ENCODE assay signal across 29 cellular contexts in genomic region chr16:69496376-69496775, GRCh38.
"Had no signal": no experiment of that assay in that cellular context is flagged by ENCODE, and none has a peak within 500 bp of the region (broad histone marks: within the 10 kb centered on the region; RNA-seq: fewer than 3 reads in every experiment).

No MANE protein-coding gene starts in this region.

- H3K27ac ChIP-seq: body of pancreas, breast epithelium, SJSA1, WERI-Rb-1 had no signal

- H3K9me3 ChIP-seq: adrenal gland, body of pancreas, breast epithelium had no signal

- H3K27me3 Mint-ChIP-seq: activated CD4-positive, alpha-beta T cell treated with anti-CD3 and anti-CD28 coated beads, Interleukin-2, amount 10 ng/mL, durations not matched to agents 24 days and 14 days; activated T-cell treated with anti-CD3 and anti-CD28 coated beads, Interleukin-2, amount 50 U/mL, for 24 hours had no signal

- H3K36me3 Mint-ChIP-seq: activated naive CD4-positive, alpha-beta T cell treated with anti-CD3 and anti-CD28 coated beads, Interleukin-2, amount 50 U/mL, for 72 hours had no signal

- H3K36me3 ChIP-seq: adrenal gland, breast epithelium, MG63, SJSA1, WERI-Rb-1 had no signal

- H3K27ac Mint-ChIP-seq: activated CD4-positive, alpha-beta T cell treated with anti-CD3 and anti-CD28 coated beads, Interleukin-2, amount 10 ng/mL, durations not matched to agents 24 days and 14 days; activated CD8-positive, alpha-beta T cell treated with anti-CD3 and anti-CD28 coated beads for 36 hours; activated naive CD4-positive, alpha-beta T cell treated with anti-CD3 and anti-CD28 coated beads for 36 hours; activated naive CD4-positive, alpha-beta T cell treated with anti-CD3 and anti-CD28 coated beads, Interleukin-2, amount 50 U/mL, for 72 hours; activated T-cell treated with anti-CD3 and anti-CD28 coated beads, Interleukin-2, amount 50 U/mL, for 24 hours; activated T-helper 1 cell treated with anti-CD3 and anti-CD28 coated beads, Interleukin-12 subunit alpha, Interleukin-12 subunit beta, Interleukin-2, Interleukin-4 antibody, amounts not matched to agents 30 ng/mL and 10 ng/mL and 1 ng/mL, durations not matched to agents 14 hours and 24 hours and 36 hours had no signal

- ATAC-seq: activated CD8-positive, alpha-beta T cell treated with anti-CD3 and anti-CD28 coated beads for 36 hours; activated naive CD4-positive, alpha-beta T cell treated with anti-CD3 and anti-CD28 coated beads, Interleukin-2, amount 50 U/mL, for 72 hours; body of pancreas had no signal

- H3K4me1 ChIP-seq: body of pancreas, breast epithelium, SJSA1 had no signal

- H3K9me3 Mint-ChIP-seq: activated CD4-positive, alpha-beta T cell treated with anti-CD3 and anti-CD28 coated beads, Interleukin-2, amount 10 ng/mL, durations not matched to agents 24 days and 14 days; activated CD8-positive, alpha-beta T cell treated with anti-CD3 and anti-CD28 coated beads for 36 hours; activated naive CD4-positive, alpha-beta T cell treated with anti-CD3 and anti-CD28 coated beads for 36 hours; activated naive CD4-positive, alpha-beta T cell treated with anti-CD3 and anti-CD28 coated beads, Interleukin-2, amount 50 U/mL, for 72 hours; activated T-cell treated with anti-CD3 and anti-CD28 coated beads, Interleukin-2, amount 50 U/mL, for 24 hours; activated T-helper 1 cell treated with anti-CD3 and anti-CD28 coated beads, Interleukin-12 subunit alpha, Interleukin-12 subunit beta, Interleukin-2, Interleukin-4 antibody, amounts not matched to agents 30 ng/mL and 10 ng/mL and 1 ng/mL, durations not matched to agents 14 hours and 24 hours and 36 hours had no signal

- DNase-seq: activated CD4-positive, alpha-beta T cell treated with anti-CD3 and anti-CD28 coated beads, Interleukin-2, amount 10 ng/mL, durations not matched to agents 24 days and 14 days; activated CD4-positive, alpha-beta T cell treated with anti-CD3 and anti-CD28 coated beads, Interleukin-2, amount 50 U/mL, for 4 hours; activated CD8-positive, alpha-beta T cell treated with anti-CD3 and anti-CD28 coated beads for 36 hours; activated gamma-delta T cell treated with Interleukin-2 at 50 U/mL for 16 hours; activated naive CD4-positive, alpha-beta T cell treated with anti-CD3 and anti-CD28 coated beads for 36 hours; activated T-cell treated with anti-CD3 and anti-CD28 coated beads, Interleukin-2, amount 50 U/mL, for 24 hours; body of pancreas; cerebellar nuclear complex; Kasumi-1; KG1; MG63; NCI-H1048; NCI-H1105 treated with DMSO at 0.1 percent for 48 hours; NCI-H1436; NCI-H1694; NCI-H1930; NCI-H2081 treated with DMSO at 0.1 percent for 48 hours; NCI-H510A; NCI-H526; NCI-H748 treated with DMSO at 0.1 percent for 48 hours; OCI-M1; SHP77; T1000; WERI-Rb-1 had no signal

- H3K27me3 ChIP-seq: adrenal gland, body of pancreas, breast epithelium, MG63, SJSA1 had no signal

- H3K4me3 ChIP-seq: adrenal gland, body of pancreas, breast epithelium, MG63, SJSA1 had no signal

- H3K4me3 Mint-ChIP-seq: activated CD4-positive, alpha-beta T cell treated with anti-CD3 and anti-CD28 coated beads, Interleukin-2, amount 10 ng/mL, durations not matched to agents 24 days and 14 days; activated CD8-positive, alpha-beta T cell treated with anti-CD3 and anti-CD28 coated beads for 36 hours; activated naive CD4-positive, alpha-beta T cell treated with anti-CD3 and anti-CD28 coated beads for 36 hours; activated T-cell treated with anti-CD3 and anti-CD28 coated beads, Interleukin-2, amount 50 U/mL, for 24 hours; activated T-helper 1 cell treated with anti-CD3 and anti-CD28 coated beads, Interleukin-12 subunit alpha, Interleukin-12 subunit beta, Interleukin-2, Interleukin-4 antibody, amounts not matched to agents 30 ng/mL and 10 ng/mL and 1 ng/mL, durations not matched to agents 14 hours and 24 hours and 36 hours had no signal
